ENCODE assay signal across 20 cellular contexts in genomic region chr11:112728716-112729115, GRCh38.
"Had no signal": no experiment of that assay in that cellular context is flagged by ENCODE, and none has a peak within 500 bp of the region (broad histone marks: within the 10 kb centered on the region; RNA-seq: fewer than 3 reads in every experiment).

No MANE protein-coding gene starts in this region.

- H3K27ac ChIP-seq: RWPE1, SJCRH30 had no signal

- ATAC-seq: Panc1, PC-3, SK-N-SH treated with all-trans-retinoic acid at 6 μM for 48 hours had no signal

- H3K4me1 ChIP-seq: SJCRH30 had no signal

- DNase-seq: KBM-7; NCI-H1048; NCI-H1105; NCI-H1417; NCI-H1436 treated with DMSO at 0.1 percent for 48 hours; NCI-H187; NCI-H2029; NCI-H2081 treated with DMSO at 0.1 percent for 48 hours; NCI-H2171; NCI-H226; NCI-H524; NCI-H69; NCI-H774; NK-92 treated with Interleukin-12 subunit alpha and Interleukin-12 subunit beta, amount 100 ng/mL, for 24 hours; PC-3; SHP77 treated with DMSO at 0.1 percent for 48 hours; SJCRH30 had no signal

- H3K9me3 ChIP-seq: SJCRH30 had no signal

- H3K27me3 ChIP-seq: SJCRH30 had no signal

- H3K36me3 ChIP-seq: SJCRH30 had no signal

- H3K4me3 ChIP-seq: SJCRH30 had no signal
